14 cellular contexts compared by ENCODE assay signal in genomic region chr15:93048759-93049161, GRCh38. TPM values are rescaled to one million over a fixed set of nuclear protein-coding genes. Genes with fewer than 3 reads are reported as not detected.
A peak's percentile ranks its signal among the peaks of the same experiment; 100 is the strongest.
DNase-seq lines count a peak whose midpoint lies in the region; ATAC-seq and TF ChIP-seq lines count a peak whose summit lies in the region.
"Had no signal": no experiment of that assay in that cellular context is flagged by ENCODE, and none has a peak within 500 bp of the region (broad histone marks: within the 10 kb centered on the region; RNA-seq: fewer than 3 reads in every experiment).

No MANE protein-coding gene starts in this region.

- no peak overlapping the region for H2BK5ac ChIP-seq in neuronal stem cell (ENCODE audit: low read length)

- H3K27ac ChIP-seq in epithelial cell of prostate = no peak overlapping the region
- no peak overlapping the region for H3K27ac ChIP-seq in neuronal stem cell (replicated peaks; ENCODE audit: low read length)
- H3K27ac ChIP-seq: SJCRH30 had no signal

- H2BK12ac ChIP-seq in neuronal stem cell (ENCODE audit: low read length) = no peak overlapping the region

- no peak overlapping the region for H3K4me3 ChIP-seq in neuronal stem cell (ENCODE audit: low read length in 2 of 2)
- H3K4me3 ChIP-seq: SJCRH30 had no signal

- peaks cover 58% of the 10 kb centered on the region for H3K79me1 ChIP-seq in neuronal stem cell (ENCODE audit: low read depth, low read length)

- no peak overlapping the region for H2BK15ac ChIP-seq in neuronal stem cell (ENCODE audit: low read length)

- no peak overlapping the region for H4K91ac ChIP-seq in neuronal stem cell (ENCODE audit: low read depth, low read length, poor library complexity)

- H3K27me3 ChIP-seq in neuronal stem cell (ENCODE audit: control insufficient read depth in 3 of 3, insufficient read depth in 3 of 3, low read depth in 1 of 3, low read length in 3 of 3) = no peaks in the 10 kb centered on the region
- H3K27me3 ChIP-seq: SJCRH30 had no signal

- H3K18ac ChIP-seq in neuronal stem cell (ENCODE audit: low read length) = peak overlapping the region; percentile 7

- no peak overlapping the region for H3K9ac ChIP-seq in neuronal stem cell (ENCODE audit: low read depth, low read length, poor library complexity)

- H2BK120ac ChIP-seq in neuronal stem cell (ENCODE audit: low read depth, low read length) = no peak overlapping the region

- H3K9me3 ChIP-seq in neuronal stem cell (replicated peaks in 1 of 2; ENCODE audit: control insufficient read depth in 2 of 2, insufficient read depth in 1 of 2, low read depth in 1 of 2, low read length in 2 of 2) = peaks cover 12 to 26% of the 10 kb centered on the region in 2 donors

- H2AK5ac ChIP-seq in neuronal stem cell (ENCODE audit: low read depth, low read length) = no peak overlapping the region

- H4K8ac ChIP-seq in neuronal stem cell (ENCODE audit: low read depth, low read length) = no peak overlapping the region

- peak overlapping the region; percentile 16 for H3K23ac ChIP-seq in neuronal stem cell (ENCODE audit: low read depth, low read length, poor library complexity)

- no peak for ATAC-seq in omental fat pad (ENCODE audit: low FRiP score)
- no peak for ATAC-seq in GM19467 (IDR thresholded peaks at IDR 0.05; ENCODE audit: unreplicated experiment)
- ATAC-seq: WTC11 had no signal

- no peak overlapping the region for H3K4ac ChIP-seq in neuronal stem cell (ENCODE audit: low read length)

- no peak overlapping the region for H3K14ac ChIP-seq in neuronal stem cell (ENCODE audit: low read length)

- DNase-seq in C1 segment of cervical spinal cord (lab: John Stamatoyannopoulos, UW) (peak in 8 of 14 donors; percentile 20 to 72 (median 34)), NCI-H1694 (lab: John Stamatoyannopoulos, UW) (peak; percentile 85), epithelial cell of prostate (ENCODE audit: low read depth, low spot score) (peak; percentile 68), neuronal stem cell (ENCODE audit: low spot score) (no peak), omental fat pad (ENCODE audit: low spot score) (no peak), NCI-H1417 (lab: John Stamatoyannopoulos, UW) (no peak), retina (no peak)
- DNase-seq: activated T-cell treated with anti-CD3 and anti-CD28 coated beads, Interleukin-2, amount 50 U/mL, for 24 hours; KBM-7; NCI-H510A treated with DMSO at 0.1 percent for 48 hours; stimulated activated CD4-positive, alpha-beta T cell treated with anti-CD3 and anti-CD28 coated beads, Interleukin-2, amount 100 ng/mL, for 48 hours had no signal

- no peak overlapping the region for H3K4me2 ChIP-seq in neuronal stem cell (ENCODE audit: insufficient read depth, low read length, poor library complexity, severe bottlenecking)

- H3K36me3 ChIP-seq in neuronal stem cell (replicated peaks in 1 of 2; ENCODE audit: control insufficient read depth in 2 of 2, insufficient read depth in 2 of 2, low read length in 2 of 2) = peaks cover 93 to 100% of the 10 kb centered on the region in 2 donors

- H3K4me1 ChIP-seq in neuronal stem cell (ENCODE audit: control insufficient read depth in 2 of 2, insufficient read depth in 1 of 2, low read depth in 1 of 2, low read length in 2 of 2) = peaks cover 0 to 10% of the 10 kb centered on the region in 2 donors
- H3K4me1 ChIP-seq: SJCRH30 had no signal

- no peak overlapping the region for H2AFZ ChIP-seq in neuronal stem cell (ENCODE audit: low read length)

- no CpG with 5 or more reads among the region's 16 CpGs for WGBS in neuronal stem cell (ENCODE audit: extremely low coverage in 2 of 2, insufficient read length in 2 of 2, insufficient replicate concordance in 1 of 2), 2 donors

- no peak for TF ChIP-seq CTCF in omental fat pad (IDR thresholded peaks at IDR 0.05)

RNA-seq across cellular contexts. Expression of gene RGMA, which starts 40.3 kb away (rescaled TPM):
- polyA plus RNA-seq in neuronal stem cell (2013, experiment 1 of 2) = 196 TPM
- 194 TPM for polyA plus RNA-seq in neuronal stem cell (2013, experiment 2 of 2)
- 10 to 100 TPM in 1 of 4 donors, 1 to 10 TPM in 3; 5.6 to 12.8 (median 8.5) TPM for total RNA-seq in omental fat pad

Comparison
In these comparisons a context has a peak if more than half of its experiments do, and no peak if none do; other contexts are left out.
1. DNase-seq: peak in C1 segment of cervical spinal cord (8 of 14), NCI-H1694 (single experiment) and epithelial cell of prostate (single experiment); none in neuronal stem cell (single experiment), omental fat pad (single experiment), NCI-H1417 (0 of 3) and retina (single experiment).